19 cellular contexts compared by ENCODE assay signal in the genomic region with DNA sequence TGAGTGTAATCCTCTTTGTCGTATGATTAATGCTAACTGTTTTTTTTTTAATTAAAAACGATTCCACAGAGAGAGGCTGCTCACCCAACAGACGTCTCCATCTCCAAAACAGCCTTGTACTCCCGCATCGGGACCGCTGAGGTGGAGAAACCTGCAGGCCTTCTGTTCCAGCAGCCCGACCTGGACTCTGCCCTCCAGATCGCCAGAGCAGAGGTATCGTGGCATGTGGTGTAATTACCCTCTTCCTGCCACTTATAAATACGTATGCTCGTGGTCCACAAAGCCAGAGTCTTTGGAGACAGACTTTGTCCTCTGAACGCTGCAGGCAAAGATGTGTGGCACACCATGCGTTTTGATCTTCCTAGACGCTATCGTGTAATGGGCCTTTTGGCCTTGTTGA. TPM values are rescaled to one million over a fixed set of nuclear protein-coding genes. Genes with fewer than 3 reads are reported as not detected.
DNase-seq lines count a peak whose midpoint lies in the region; TF ChIP-seq lines count a peak whose summit lies in the region.
"Had no signal": no experiment of that assay in that cellular context is flagged by ENCODE, and none has a peak within 500 bp of the region (broad histone marks: within the 10 kb centered on the region; RNA-seq: fewer than 3 reads in every experiment).

No MANE protein-coding gene starts in this region.

- no peaks in the 10 kb centered on the region for H3K9me3 ChIP-seq in sigmoid colon

- H3K4me1 ChIP-seq in sigmoid colon: no peaks in the 10 kb centered on the region

- WGBS in sigmoid colon, 2 donors: 57 to 83% methylated on average over 15 of the region's 15 CpGs

- no peak for TF ChIP-seq CTCF in sigmoid colon (IDR thresholded peaks at IDR 0.05)

- no peak overlapping the region for H3K27ac ChIP-seq in sigmoid colon
- H3K27ac ChIP-seq: SK-N-MC had no signal

- peaks cover 5 to 81% (median 54%) of the 10 kb centered on the region in 4 donors for H3K36me3 ChIP-seq in sigmoid colon

- DNase-seq in NCI-H2081 (lab: John Stamatoyannopoulos, UW) (peak; percentile 21 to 46), NCI-H2081 treated with DMSO at 0.1 percent for 48 hours (lab: John Stamatoyannopoulos, UW) (no peak), COLO668 (lab: John Stamatoyannopoulos, UW; ENCODE audit: unreplicated experiment) (peak; percentile 35), SW480 (ENCODE audit: low spot score) (peak; percentile 62), sigmoid colon (peak; percentile 28), NCI-H1105 treated with DMSO at 0.1 percent for 48 hours (lab: John Stamatoyannopoulos, UW) (no peak), HUDEP-2 (lab: John Stamatoyannopoulos, UW; ENCODE audit: unreplicated experiment in 76 of 76) (no peak)
- DNase-seq in activated CD4-positive, alpha-beta T cell treated with anti-CD3 and anti-CD28 coated beads for 48 hours: no peak
- DNase-seq: DND-41, H7, Karpas-422, NCI-H1417 treated with DMSO at 0.1 percent for 48 hours, NCI-H2029 treated with DMSO at 0.1 percent for 48 hours, RPMI8226, T-cell had no signal

- H3K27me3 ChIP-seq in sigmoid colon: no peaks in the 10 kb centered on the region

- TF ChIP-seq POLR2A in sigmoid colon (IDR thresholded peaks at IDR 0.05): no peak

- no peak for TF ChIP-seq EP300 in sigmoid colon (IDR thresholded peaks at IDR 0.05)

- no peak overlapping the region for H3K4me3 ChIP-seq in sigmoid colon
- H3K4me3 ChIP-seq: GM12878, SK-N-MC had no signal

- intact Hi-C loops in sigmoid colon (cut with DNase I): no loop called here

RNA-seq across cellular contexts. Expression of a gene that starts 33.8 kb away (rescaled TPM):
- under 1 TPM in 2 of 4 donors, not detected in 2; 0.54 to 0.55 TPM for total RNA-seq in sigmoid colon
- polyA plus RNA-seq in sigmoid colon: under 1 TPM in 1 of 3 donors, not detected in 2; 0.12 TPM
- total RNA-seq: A172, GM12878, T-cell had no signal
- polyA plus RNA-seq: CD14-positive monocyte had no signal

Comparison
In these comparisons a context has a peak if more than half of its experiments do, and no peak if none do; other contexts are left out.
1. DNase-seq: peak in NCI-H2081 (2 of 2), COLO668 (single experiment), SW480 (single experiment) and sigmoid colon (single experiment); none in NCI-H2081 treated with DMSO at 0.1 percent for 48 hours (single experiment), NCI-H1105 treated with DMSO at 0.1 percent for 48 hours (single experiment), activated CD4-positive, alpha-beta T cell treated with anti-CD3 and anti-CD28 coated beads for 48 hours (single experiment) and HUDEP-2 (0 of 76).